In genomic region chr2:236903978-236904377, GRCh38 we compare ENCODE assay signal across 24 cellular contexts.
DNase-seq lines count a peak whose midpoint lies in the region; ATAC-seq, FAIRE-seq and TF ChIP-seq lines count a peak whose summit lies in the region.
"Had no signal": no experiment of that assay in that cellular context is flagged by ENCODE, and none has a peak within 500 bp of the region (broad histone marks: within the 10 kb centered on the region; RNA-seq: fewer than 3 reads in every experiment).

No MANE protein-coding gene starts in this region.

- WGBS in aorta, 2 donors = 85 to 88% methylated on average over 11 of the region's 11 CpGs

- H3K27me3 ChIP-seq in aorta (ENCODE audit: control insufficient read depth in 1 of 2, insufficient read depth in 2 of 2, low read length in 1 of 2) = no peaks in the 10 kb centered on the region
- H3K27me3 ChIP-seq in MG63 = no peaks in the 10 kb centered on the region

- H3K9me3 ChIP-seq in aorta (ENCODE audit: control insufficient read depth, low read length) (no peaks in the 10 kb centered on the region), kidney (ENCODE audit: control insufficient read depth in 1 of 2, low read length in 2 of 2) (no peaks in the 10 kb centered on the region), MG63 (no peaks in the 10 kb centered on the region)
- H3K9me3 ChIP-seq: SK-N-SH had no signal

- DNase-seq in GM03348 (ENCODE audit: low spot score) = peak; percentile 36
- no peak for DNase-seq in caudate nucleus (lab: John Stamatoyannopoulos, UW)
- DNase-seq in medulla oblongata (ENCODE audit: extremely low spot score) = peak; percentile 27
- DNase-seq in aorta = peak in 1 of 2 donors; percentile 55
- DNase-seq in kidney = no peak
- DNase-seq in MG63 = no peak
- DNase-seq: CD4-positive, alpha-beta memory T cell; COR-L47; Kasumi-1; MV-4-11; NCI-H1105; NCI-H1436 treated with DMSO at 0.1 percent for 48 hours; NCI-H187 treated with DMSO at 0.1 percent for 48 hours; NCI-H2171 treated with DMSO at 0.1 percent for 48 hours; NCI-H524 treated with DMSO at 0.1 percent for 48 hours; NCI-H774; SK-N-SH had no signal

- FAIRE-seq in kidney (lab: Jason Lieb, UNC) = no peak
- FAIRE-seq: A204.1, G401.6, GM12891, H54, HTR-8/SVneo, K562 had no signal

- H3K4me1 ChIP-seq in aorta (ENCODE audit: control insufficient read depth in 1 of 2, insufficient read depth in 2 of 2, low read length in 2 of 2) (no peaks in the 10 kb centered on the region), kidney (ENCODE audit: control insufficient read depth in 1 of 2, insufficient read depth in 1 of 2, low read depth in 1 of 2, low read length in 2 of 2) (no peaks in the 10 kb centered on the region)

- no peak overlapping the region for H3K9ac ChIP-seq in kidney (ENCODE audit: low read length in 2 of 2)
- H3K9ac ChIP-seq: SK-N-SH had no signal

- no peak for TF ChIP-seq CTCF in kidney (IDR thresholded peaks at IDR 0.05; ENCODE audit: borderline replicate concordance, extremely low read depth, insufficient read depth)

- ATAC-seq in aorta (ENCODE audit: low FRiP score) (peak; percentile 57), GM21381 (IDR thresholded peaks at IDR 0.05; ENCODE audit: unreplicated experiment) (no peak)
- ATAC-seq: K562 had no signal

- H3K4me3 ChIP-seq in aorta (ENCODE audit: low read length in 2 of 2) = no peak overlapping the region
- no peak overlapping the region for H3K4me3 ChIP-seq in kidney (ENCODE audit: low read length in 2 of 2)
- no peak overlapping the region for H3K4me3 ChIP-seq in MG63
- H3K4me3 ChIP-seq: K562 had no signal

- intact Hi-C loops in aorta (cut with DNase I) (loop anchor here in 1 of 2 donors (10.0 kb wide), 1 partner anchor 399 kb away; a partner anchor contains a TSS), kidney (cut with DNase I) (no loop called here)

- H3K36me3 ChIP-seq in aorta (ENCODE audit: control insufficient read depth in 1 of 2, insufficient read depth in 2 of 2, low read length in 1 of 2) (no peaks in the 10 kb centered on the region), kidney (ENCODE audit: control insufficient read depth in 1 of 2, insufficient read depth in 2 of 2, low read length in 2 of 2) (no peaks in the 10 kb centered on the region), MG63 (no peaks in the 10 kb centered on the region)

- peak overlapping the region; percentile 50 for H3K27ac ChIP-seq in caudate nucleus (ENCODE audit: low read depth, low read length)
- no peak overlapping the region for H3K27ac ChIP-seq in aorta (ENCODE audit: low read depth in 1 of 2, low read length in 2 of 2)
- H3K27ac ChIP-seq in kidney (ENCODE audit: low read depth in 2 of 2, low read length in 2 of 2) = no peak overlapping the region

Comparison
In these comparisons a context has a peak if more than half of its experiments do, and no peak if none do; other contexts are left out.
1. DNase-seq: peak in GM03348 (single experiment) and medulla oblongata (single experiment); none in caudate nucleus (0 of 61), kidney (single experiment) and MG63 (single experiment).